Comparison of ENCODE assay signal across 9 cellular contexts in the genomic region with DNA sequence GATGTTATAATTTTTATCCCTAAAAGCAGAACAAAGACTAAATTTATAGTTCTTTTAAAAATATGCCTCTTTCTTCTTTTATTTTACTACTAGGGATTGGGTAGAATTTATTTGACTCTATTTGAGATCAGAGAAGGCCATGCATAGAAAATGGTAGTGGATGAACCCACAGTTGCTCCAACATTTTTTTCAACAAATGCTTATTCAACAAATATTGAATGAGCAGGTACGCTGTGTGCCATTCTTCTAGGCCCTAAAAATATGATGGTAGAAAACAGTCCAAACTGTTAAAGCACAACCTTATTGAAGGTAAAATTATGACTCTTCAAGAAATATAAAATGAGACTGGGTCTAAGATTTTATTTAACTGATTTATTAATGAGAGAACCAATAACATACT. TPM values are rescaled to one million over a fixed set of nuclear protein-coding genes. Genes with fewer than 3 reads are reported as not detected.
"Had no signal": no experiment of that assay in that cellular context is flagged by ENCODE, and none has a peak within 500 bp of the region (broad histone marks: within the 10 kb centered on the region; RNA-seq: fewer than 3 reads in every experiment).

No MANE protein-coding gene starts in this region.

- DNase-seq: GDM1, GF-D8 had no signal

- H3K4me3 ChIP-seq: GM12878 had no signal

- FAIRE-seq: G401.6, GM12878, GM12891, GM12892, GM18507, GM19239 had no signal

- ATAC-seq: GM12878 had no signal

RNA-seq across cellular contexts. Expression of a gene that starts 30.0 kb away (rescaled TPM):
- total RNA-seq: G401, GM12878 had no signal
- polyA plus RNA-seq: GM12878 had no signal
